ENCODE assay signal across 1 cellular context in the genomic region with DNA sequence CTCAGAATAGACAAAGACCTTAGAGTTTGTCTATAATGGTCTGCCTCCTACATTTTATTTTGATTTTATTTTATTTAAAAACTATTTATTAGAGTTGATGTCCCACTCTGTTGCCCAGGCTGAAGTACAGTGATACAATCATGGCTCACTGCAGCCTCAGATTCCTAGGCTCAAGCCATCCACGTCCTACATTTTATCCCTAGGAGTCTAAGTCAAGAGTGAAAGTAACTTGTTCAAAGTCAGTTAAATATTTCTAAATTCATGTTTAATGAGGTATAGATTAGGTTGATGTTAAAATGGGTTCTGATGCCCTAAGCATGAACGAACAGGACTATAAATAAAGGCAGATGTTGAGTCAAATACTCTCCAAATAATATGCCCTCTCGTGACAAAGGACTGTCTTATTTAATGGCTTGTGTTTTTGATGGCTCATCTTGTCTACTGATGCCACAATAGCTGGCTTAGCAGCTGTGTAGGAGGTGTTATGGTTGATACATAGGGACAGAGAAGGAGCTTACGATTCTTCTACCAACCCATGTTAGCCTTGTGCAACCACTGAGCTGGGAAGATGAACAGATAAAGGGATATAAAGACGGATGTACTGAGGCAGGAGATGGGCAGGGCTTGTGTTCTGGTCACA.
TF ChIP-seq lines count a peak whose summit lies in the region.

No MANE protein-coding gene starts in this region.

TF ChIP-seq in HCT116, 20 proteins besides CTCF, POLR2A, EP300 and RAD21 (continued from another document):
- TF ChIP-seq REST (IDR thresholded peaks at IDR 0.05; ENCODE audit: low read depth): no peak
- TF ChIP-seq, protein P1, sequence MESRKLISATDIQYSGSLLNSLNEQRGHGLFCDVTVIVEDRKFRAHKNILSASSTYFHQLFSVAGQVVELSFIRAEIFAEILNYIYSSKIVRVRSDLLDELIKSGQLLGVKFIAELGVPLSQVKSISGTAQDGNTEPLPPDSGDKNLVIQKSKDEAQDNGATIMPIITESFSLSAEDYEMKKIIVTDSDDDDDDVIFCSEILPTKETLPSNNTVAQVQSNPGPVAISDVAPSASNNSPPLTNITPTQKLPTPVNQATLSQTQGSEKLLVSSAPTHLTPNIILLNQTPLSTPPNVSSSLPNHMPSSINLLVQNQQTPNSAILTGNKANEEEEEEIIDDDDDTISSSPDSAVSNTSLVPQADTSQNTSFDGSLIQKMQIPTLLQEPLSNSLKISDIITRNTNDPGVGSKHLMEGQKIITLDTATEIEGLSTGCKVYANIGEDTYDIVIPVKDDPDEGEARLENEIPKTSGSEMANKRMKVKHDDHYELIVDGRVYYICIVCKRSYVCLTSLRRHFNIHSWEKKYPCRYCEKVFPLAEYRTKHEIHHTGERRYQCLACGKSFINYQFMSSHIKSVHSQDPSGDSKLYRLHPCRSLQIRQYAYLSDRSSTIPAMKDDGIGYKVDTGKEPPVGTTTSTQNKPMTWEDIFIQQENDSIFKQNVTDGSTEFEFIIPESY (IDR thresholded peaks at IDR 0.05; ENCODE audit: extremely low read depth, insufficient replicate concordance, low read length): no peak
- no peak for TF ChIP-seq ZFX (IDR thresholded peaks at IDR 0.05)
- no peak for TF ChIP-seq POLR2AphosphoS5 (IDR thresholded peaks at IDR 0.05; ENCODE audit: low read depth, low read length)
- no peak for TF ChIP-seq TCF7L2 (IDR thresholded peaks at IDR 0.05; ENCODE audit: borderline replicate concordance, extremely low read depth, insufficient read depth, insufficient read length)
- TF ChIP-seq JUND (IDR thresholded peaks at IDR 0.05): no peak
- no peak for TF ChIP-seq ATF3 (IDR thresholded peaks at IDR 0.05)
- TF ChIP-seq EZH2phosphoT487 (IDR thresholded peaks at IDR 0.05; ENCODE audit: borderline replicate concordance): no peak
- TF ChIP-seq CBX3 (IDR thresholded peaks at IDR 0.05; ENCODE audit: low read depth): no peak
- no peak for TF ChIP-seq YY1 (IDR thresholded peaks at IDR 0.05; ENCODE audit: extremely low read depth, insufficient replicate concordance, low read depth, low read length)
- no peak for TF ChIP-seq SIN3A (IDR thresholded peaks at IDR 0.05; ENCODE audit: low read depth)
- no peak for TF ChIP-seq FOSL1 (IDR thresholded peaks at IDR 0.05; ENCODE audit: low read depth)
- TF ChIP-seq EZH2 (IDR thresholded peaks at IDR 0.05): no peak
- no peak for TF ChIP-seq SRF (IDR thresholded peaks at IDR 0.05; ENCODE audit: low read depth)
- TF ChIP-seq SP1 (IDR thresholded peaks at IDR 0.05; ENCODE audit: low read depth): no peak
- no peak for TF ChIP-seq ELF1 (IDR thresholded peaks at IDR 0.05; ENCODE audit: borderline replicate concordance, low read depth)
- TF ChIP-seq CEBPB (IDR thresholded peaks at IDR 0.05; ENCODE audit: low read depth): no peak
- TF ChIP-seq ZNF274 (IDR thresholded peaks at IDR 0.05; ENCODE audit: low read depth, low read length): no peak
- TF ChIP-seq, protein P2, sequence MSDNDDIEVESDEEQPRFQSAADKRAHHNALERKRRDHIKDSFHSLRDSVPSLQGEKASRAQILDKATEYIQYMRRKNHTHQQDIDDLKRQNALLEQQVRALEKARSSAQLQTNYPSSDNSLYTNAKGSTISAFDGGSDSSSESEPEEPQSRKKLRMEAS (IDR thresholded peaks at IDR 0.05): no peak
